ENCODE assay signal across 10 cellular contexts in genomic region chr6:36597775-36598174, GRCh38. TPM values are rescaled to one million over a fixed set of nuclear protein-coding genes. Genes with fewer than 3 reads are reported as not detected.
DNase-seq lines count a peak whose midpoint lies in the region; ATAC-seq, FAIRE-seq and TF ChIP-seq lines count a peak whose summit lies in the region.
"Had no signal": no experiment of that assay in that cellular context is flagged by ENCODE, and none has a peak within 500 bp of the region (broad histone marks: within the 10 kb centered on the region; RNA-seq: fewer than 3 reads in every experiment).

No MANE protein-coding gene starts in this region.

- H3K4me1 ChIP-seq in HepG2 (ENCODE audit: insufficient read depth, low read length) (peaks cover 65% of the 10 kb centered on the region), thymus (ENCODE audit: control insufficient read depth, insufficient read depth, low read length) (peaks cover 35% of the 10 kb centered on the region), body of pancreas (peaks cover 65% of the 10 kb centered on the region)

- TF ChIP-seq POLR2A in HepG2 (IDR thresholded peaks at IDR 0.05; ENCODE audit: insufficient read depth in 1 of 2, low read depth in 2 of 2, low read length in 2 of 2) (no peak), body of pancreas (IDR thresholded peaks at IDR 0.05) (no peak)

- no peaks in the 10 kb centered on the region for H3K9me3 Mint-ChIP-seq in activated T-cell treated with anti-CD3 and anti-CD28 coated beads, Interleukin-2, amount 50 U/mL, for 4 hours

- H3K4me3 Mint-ChIP-seq in activated T-cell treated with anti-CD3 and anti-CD28 coated beads, Interleukin-2, amount 50 U/mL, for 4 hours: peak overlapping the region; percentile 95

- H3K4me3 ChIP-seq in astrocyte of the cerebellum (ENCODE audit: low read depth, low read length) (peak overlapping the region; percentile 96), HepG2 (replicated peaks in 1 of 3; ENCODE audit: insufficient read depth in 1 of 3, low read depth in 2 of 3, low read length in 3 of 3) (peak overlapping the region; percentile 87 to 97 (median 92)), thymus (ENCODE audit: low read length) (peak overlapping the region; percentile 99), body of pancreas (peak overlapping the region in 1 of 2 donors; percentile 6)

- H3K27me3 ChIP-seq in HepG2 (ENCODE audit: control insufficient read depth in 1 of 2, insufficient read depth in 2 of 2, low read length in 2 of 2) (no peaks in the 10 kb centered on the region; a peak in 1 of 5 replicates), thymus (ENCODE audit: control insufficient read depth, insufficient read depth) (no peaks in the 10 kb centered on the region), body of pancreas (no peaks in the 10 kb centered on the region)
- H3K27me3 ChIP-seq: SJCRH30 had no signal

- BruUV-seq in HepG2 (replicated peaks; lab: Mats Ljungman, UMichigan): no TSS peak

- 26% methylated on average over 1 of the region's 1 CpG for WGBS in HepG2 (ENCODE audit: low lambda C conversion rate)
- 56% methylated on average over 1 of the region's 1 CpG for WGBS in thymus
- 16 to 20% methylated on average over 1 of the region's 1 CpG for WGBS in body of pancreas, 2 donors

- peak overlapping the region; percentile 11 for H3K27ac ChIP-seq in HepG2 (ENCODE audit: extremely low read length, insufficient read depth, low read length)
- peak overlapping the region; percentile 18 for H3K27ac ChIP-seq in thymus (ENCODE audit: low read depth)
- no peak overlapping the region for H3K27ac ChIP-seq in body of pancreas
- H3K27ac ChIP-seq: SJCRH30 had no signal

- ATAC-seq in activated T-cell treated with anti-CD3 and anti-CD28 coated beads, Interleukin-2, amount 50 U/mL, for 4 hours: no peak
- ATAC-seq in HepG2 (no peak), sciatic nerve (no peak), body of pancreas (no peak)

- H3K27me3 Mint-ChIP-seq in activated T-cell treated with anti-CD3 and anti-CD28 coated beads, Interleukin-2, amount 50 U/mL, for 4 hours (ENCODE audit: low read depth): no peaks in the 10 kb centered on the region

- H4K20me1 ChIP-seq in HepG2 (ENCODE audit: insufficient read depth, low read length): peaks cover 84% of the 10 kb centered on the region

- POLR2A ChIA-PET in HepG2 (lab: Yijun Ruan, JAX): interaction anchor here (1.0 to 6.8 kb wide), 5 partner anchors 11 to 174 kb away, joined by 3 to 142 read pairs (median 6); partner anchors contain the start of gene CDKN1A

- CTCF ChIA-PET in HepG2 (lab: Yijun Ruan, JAX; ENCODE audit: low intra/inter-chr PET ratio, low total read pairs): no interaction called here

- FAIRE-seq in HepG2 (lab: Jason Lieb, UNC): no peak

- intact Hi-C loops in HepG2 (cut with micrococcal nuclease; ENCODE audit: unreplicated experiment) (no loop called here), sciatic nerve (cut with DNase I) (no loop called here), body of pancreas (cut with DNase I) (no loop called here)

- peak overlapping the region; percentile 98 for H3K9ac ChIP-seq in HepG2 (ENCODE audit: insufficient read depth, low read depth, low read length)

- peaks cover 86% of the 10 kb centered on the region for H3K79me2 ChIP-seq in HepG2 (ENCODE audit: insufficient read depth, low read length)

- H3K4me2 ChIP-seq in HepG2 (ENCODE audit: low read depth, low read length): peak overlapping the region; percentile 93

- no peak for DNase-seq in activated T-cell treated with anti-CD3 and anti-CD28 coated beads, Interleukin-2, amount 50 U/mL, for 4 hours
- no peak for DNase-seq in activated T-cell treated with anti-CD3 and anti-CD28 coated beads for 4 hours
- no peak for DNase-seq in astrocyte of the cerebellum (ENCODE audit: low read depth)
- DNase-seq in HepG2 (ENCODE audit: low spot score): no peak
- DNase-seq in sciatic nerve (ENCODE audit: low spot score): no peak
- DNase-seq in NCI-H1694 treated with DMSO at 0.1 percent for 48 hours (lab: John Stamatoyannopoulos, UW): no peak
- no peak for DNase-seq in body of pancreas
- DNase-seq: SJCRH30, substantia nigra had no signal

- H3K36me3 Mint-ChIP-seq in activated T-cell treated with anti-CD3 and anti-CD28 coated beads, Interleukin-2, amount 50 U/mL, for 4 hours (ENCODE audit: insufficient read depth): peaks cover 73% of the 10 kb centered on the region

- TF ChIP-seq CTCF in astrocyte of the cerebellum (IDR thresholded peaks at IDR 0.05; ENCODE audit: low read depth, low read length, missing control alignments): no peak
- no peak for TF ChIP-seq CTCF in HepG2 (CRISPR knock-in tag; IDR thresholded peaks at IDR 0.05)
- no peak for TF ChIP-seq CTCF in body of pancreas (IDR thresholded peaks at IDR 0.05)

- H3K4me1 Mint-ChIP-seq in activated T-cell treated with anti-CD3 and anti-CD28 coated beads, Interleukin-2, amount 50 U/mL, for 4 hours (ENCODE audit: low read depth): peaks cover 56% of the 10 kb centered on the region

- TF ChIP-seq RAD21 in HepG2 (CRISPR knock-in tag; IDR thresholded peaks at IDR 0.05): no peak

- no peak overlapping the region for H2AFZ ChIP-seq in HepG2 (ENCODE audit: low read length)

- TF ChIP-seq EP300 in HepG2 (IDR thresholded peaks at IDR 0.05; ENCODE audit: low read depth in 2 of 2, low read length in 2 of 2): no peak
- no peak for TF ChIP-seq EP300 in HepG2 (CRISPR knock-in tag; IDR thresholded peaks at IDR 0.05; ENCODE audit: borderline replicate concordance)

- H3K9me3 ChIP-seq in HepG2 (ENCODE audit: low read length): no peaks in the 10 kb centered on the region
- H3K9me3 ChIP-seq in thymus (ENCODE audit: control insufficient read depth): no peaks in the 10 kb centered on the region
- H3K9me3 ChIP-seq in body of pancreas: no peaks in the 10 kb centered on the region
- H3K9me3 ChIP-seq: SJCRH30 had no signal

- peaks cover 23 to 66% of the 10 kb centered on the region in 2 experiments for H3K36me3 ChIP-seq in HepG2 (replicated peaks in 1 of 2; ENCODE audit: control insufficient read depth in 1 of 2, insufficient read depth in 2 of 2, low read length in 2 of 2)
- H3K36me3 ChIP-seq in thymus (ENCODE audit: control insufficient read depth, insufficient read depth): peaks cover 48% of the 10 kb centered on the region
- H3K36me3 ChIP-seq in body of pancreas (replicated peaks in 1 of 2; ENCODE audit: insufficient read depth in 1 of 2, low read depth in 2 of 2): peaks cover 12 to 13% of the 10 kb centered on the region in 2 donors

- in situ Hi-C loops in astrocyte of the cerebellum (cut with HindIII; ENCODE audit: low sequenced_read_pairs) (loop anchor here (5.0 kb wide), 1 partner anchor 35 kb away; no protein-coding TSS in a partner anchor), HepG2 (cut with HindIII; ENCODE audit: extremely low pct_ligation_motif_present, low pct_unique_long_range_greater_than_20kb) (loop anchor here (5.0 kb wide), 1 partner anchor 155 kb away; the partner anchor contains the start of genes KCTD20 and PXT1)

RNA-seq across cellular contexts. Expression of gene SRSF3, which starts 3.6 kb away (rescaled TPM):
- total RNA-seq in activated T-cell treated with anti-CD3 and anti-CD28 coated beads, Interleukin-2, amount 50 U/mL, for 4 hours: 100 to 1,000 TPM; 751 to 800 (median 779) TPM
- total RNA-seq in HepG2 (2016; rRNA removed; fragmentation: Illumina TruSeq; extraction: Trizol) (684 and 1,115 TPM in 2 replicates), sciatic nerve (218 TPM), body of pancreas (100 to 1,000 TPM in 1 of 2 donors, 10 to 100 TPM in 1; 86.4 to 113 TPM)
- total RNA-seq in HepG2 (2016; cell fraction: cytosol; rRNA removed; fragmentation: Illumina TruSeq; extraction: Trizol; ENCODE audit: low read depth): 87.6 and 93.5 TPM in 2 replicates
- total RNA-seq in HepG2 (2016; cell fraction: insoluble cytoplasmic fraction; rRNA removed; fragmentation: Illumina TruSeq; extraction: Trizol): 702 and 1,085 TPM in 2 replicates
- total RNA-seq in HepG2 (2016; cell fraction: membrane; rRNA removed; fragmentation: Illumina TruSeq; extraction: Trizol): 160 and 205 TPM in 2 replicates
- 332 and 341 TPM in 2 replicates for total RNA-seq in HepG2 (2016; cell fraction: nucleus; rRNA removed; fragmentation: Illumina TruSeq; extraction: Trizol)
- polyA plus RNA-seq in HepG2 (2011; rRNA removed) (149 and 206 TPM in 2 replicates), thymus (299 TPM)
- 204 and 209 TPM in 2 replicates for polyA plus RNA-seq in HepG2 (2011; cell fraction: cytosol; rRNA removed)
- 336 and 345 TPM in 2 replicates for polyA plus RNA-seq in HepG2 (2011; cell fraction: nucleus; rRNA removed)
- 161 and 268 TPM in 2 replicates for polyA plus RNA-seq in HepG2 (2012)
- polyA plus RNA-seq in HepG2 (2016; cell fraction: cytosol; fragmentation: Illumina TruSeq; extraction: Trizol; ENCODE audit: low read depth): 90.1 and 97.9 TPM in 2 replicates
- polyA plus RNA-seq in HepG2 (2016; cell fraction: insoluble cytoplasmic fraction; fragmentation: Illumina TruSeq; extraction: Trizol; ENCODE audit: low read depth): 1,067 and 1,144 TPM in 2 replicates
- polyA plus RNA-seq in HepG2 (2016; cell fraction: membrane; fragmentation: Illumina TruSeq; extraction: Trizol; ENCODE audit: low read depth): 123 and 146 TPM in 2 replicates
- polyA plus RNA-seq in HepG2 (2016; cell fraction: nucleus; fragmentation: Illumina TruSeq; extraction: Trizol; ENCODE audit: insufficient read depth, low read depth): 510 and 537 TPM in 2 replicates
- polyA minus RNA-seq in HepG2 (2011; rRNA and poly(A)+ RNA removed; ENCODE audit: low replicate concordance): 214 and 251 TPM in 2 replicates
- polyA minus RNA-seq in HepG2 (2011; cell fraction: cytosol; rRNA and poly(A)+ RNA removed): 55.8 and 58.4 TPM in 2 replicates
- 453 and 553 TPM in 2 replicates for polyA minus RNA-seq in HepG2 (2011; cell fraction: nucleus; rRNA and poly(A)+ RNA removed)

RNA-seq across cellular contexts. Expression of gene STK38, which starts 50.5 kb away (rescaled TPM):
- 10 to 100 TPM; 14.2 to 16.6 (median 16.1) TPM for total RNA-seq in activated T-cell treated with anti-CD3 and anti-CD28 coated beads, Interleukin-2, amount 50 U/mL, for 4 hours
- total RNA-seq in HepG2 (2016; rRNA removed; fragmentation: Illumina TruSeq; extraction: Trizol): 20.7 and 25.5 TPM in 2 replicates
- total RNA-seq in HepG2 (2016; cell fraction: cytosol; rRNA removed; fragmentation: Illumina TruSeq; extraction: Trizol; ENCODE audit: low read depth): 3.6 and 4.8 TPM in 2 replicates
- total RNA-seq in HepG2 (2016; cell fraction: insoluble cytoplasmic fraction; rRNA removed; fragmentation: Illumina TruSeq; extraction: Trizol): 20.5 and 24.3 TPM in 2 replicates
- 8.8 and 9.2 TPM in 2 replicates for total RNA-seq in HepG2 (2016; cell fraction: membrane; rRNA removed; fragmentation: Illumina TruSeq; extraction: Trizol)
- total RNA-seq in HepG2 (2016; cell fraction: nucleus; rRNA removed; fragmentation: Illumina TruSeq; extraction: Trizol): 16.9 and 18.3 TPM in 2 replicates
- polyA plus RNA-seq in HepG2 (2011; rRNA removed): 10.3 and 10.7 TPM in 2 replicates
- polyA plus RNA-seq in HepG2 (2011; cell fraction: cytosol; rRNA removed): 5.2 and 7.9 TPM in 2 replicates
- polyA plus RNA-seq in HepG2 (2011; cell fraction: nucleus; rRNA removed): 17.4 and 18.6 TPM in 2 replicates
- polyA plus RNA-seq in HepG2 (2012): 14.4 and 14.8 TPM in 2 replicates
- 1.2 and 1.3 TPM in 2 replicates for polyA plus RNA-seq in HepG2 (2016; cell fraction: cytosol; fragmentation: Illumina TruSeq; extraction: Trizol; ENCODE audit: low read depth)
- polyA plus RNA-seq in HepG2 (2016; cell fraction: insoluble cytoplasmic fraction; fragmentation: Illumina TruSeq; extraction: Trizol; ENCODE audit: low read depth): 21.9 and 22.8 TPM in 2 replicates
- 4.0 and 4.3 TPM in 2 replicates for polyA plus RNA-seq in HepG2 (2016; cell fraction: membrane; fragmentation: Illumina TruSeq; extraction: Trizol; ENCODE audit: low read depth)
- polyA plus RNA-seq in HepG2 (2016; cell fraction: nucleus; fragmentation: Illumina TruSeq; extraction: Trizol; ENCODE audit: insufficient read depth, low read depth): 34.7 and 34.8 TPM in 2 replicates
- 3.9 and 12.3 TPM in 2 replicates for polyA minus RNA-seq in HepG2 (2011; rRNA and poly(A)+ RNA removed; ENCODE audit: low replicate concordance)
- polyA minus RNA-seq in HepG2 (2011; cell fraction: cytosol; rRNA and poly(A)+ RNA removed): 5.2 and 7.1 TPM in 2 replicates
- polyA minus RNA-seq in HepG2 (2011; cell fraction: nucleus; rRNA and poly(A)+ RNA removed): 11.6 and 14.5 TPM in 2 replicates
- 50.0 TPM for polyA plus RNA-seq in thymus
- total RNA-seq in sciatic nerve: 39.7 TPM
- 10 to 100 TPM; 11.9 to 16.2 TPM for total RNA-seq in body of pancreas

Comparison
In these comparisons a context has a peak if more than half of its experiments do, and no peak if none do; other contexts are left out.
1. H3K27ac ChIP-seq: peak in HepG2 (single experiment) and thymus (single experiment); none in body of pancreas (0 of 4).